Comparison of ENCODE assay signal across 12 cellular contexts in the genomic region with DNA sequence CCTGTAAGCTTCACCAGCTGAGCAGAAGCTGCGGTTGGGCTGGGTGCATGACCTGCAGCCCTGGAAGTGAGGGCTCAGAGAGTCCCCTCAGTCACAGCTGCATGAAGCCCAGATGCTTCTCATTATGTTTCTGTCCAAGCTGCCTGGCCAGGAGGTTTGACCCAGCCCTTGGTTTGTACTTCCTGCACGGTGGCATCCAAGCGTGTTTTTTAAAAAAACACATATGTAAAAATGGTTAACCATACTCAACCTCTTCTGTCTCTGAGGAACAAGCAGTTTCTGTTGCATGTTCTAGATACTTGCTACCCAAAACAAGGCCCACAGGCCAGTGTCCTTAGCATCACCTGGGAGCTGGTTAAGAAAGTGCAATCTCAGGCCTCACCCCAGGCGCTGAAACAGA.
A peak's percentile ranks its signal among the peaks of the same experiment; 100 is the strongest.
DNase-seq lines count a peak whose midpoint lies in the region; ATAC-seq, FAIRE-seq and TF ChIP-seq lines count a peak whose summit lies in the region.
"Had no signal": no experiment of that assay in that cellular context is flagged by ENCODE, and none has a peak within 500 bp of the region (broad histone marks: within the 10 kb centered on the region; RNA-seq: fewer than 3 reads in every experiment).

No MANE protein-coding gene starts in this region.

- no peak overlapping the region for H3K4me2 ChIP-seq in GM12878 (ENCODE audit: control insufficient read depth, insufficient read depth)

- H3K4me3 ChIP-seq in GM12878 (no peak overlapping the region), testis (no peak overlapping the region), uterus (no peak overlapping the region)
- H3K4me3 ChIP-seq: upper lobe of left lung had no signal

- no peak for TF ChIP-seq EP300 in GM12878 (IDR thresholded peaks at IDR 0.05; ENCODE audit: borderline replicate concordance in 1 of 2, control insufficient read depth in 1 of 2, low read depth in 2 of 2, low read length in 2 of 2)

- no TSS peak for BruUV-seq in GM12878 (replicated peaks; lab: Mats Ljungman, UMichigan)

- no peak overlapping the region for H2AFZ ChIP-seq in GM12878 (ENCODE audit: control insufficient read depth, low read depth, low read length)

- no peaks in the 10 kb centered on the region for H3K79me2 ChIP-seq in GM12878 (ENCODE audit: control insufficient read depth, insufficient read depth, low read length)

- H4K20me1 ChIP-seq in GM12878 (ENCODE audit: control insufficient read depth, insufficient read depth) = no peaks in the 10 kb centered on the region

- H3K27me3 ChIP-seq in GM12878 (replicated peaks in 1 of 2; ENCODE audit: control insufficient read depth in 2 of 2, insufficient read depth in 2 of 2, low read length in 1 of 2) = no peaks in the 10 kb centered on the region
- no peaks in the 10 kb centered on the region for H3K27me3 ChIP-seq in testis
- no peaks in the 10 kb centered on the region for H3K27me3 ChIP-seq in uterus
- H3K27me3 ChIP-seq: upper lobe of left lung had no signal

- H3K9me3 ChIP-seq in GM12878 (replicated peaks; ENCODE audit: control insufficient read depth, insufficient read depth, low read length) (no peaks in the 10 kb centered on the region; the same call in 2 of the 3 replicates), testis (no peaks in the 10 kb centered on the region), uterus (no peaks in the 10 kb centered on the region)
- H3K9me3 ChIP-seq: upper lobe of left lung had no signal

- H3K36me3 ChIP-seq in GM12878 (ENCODE audit: control insufficient read depth in 2 of 2, insufficient read depth in 2 of 2, low read length in 1 of 2) (no peaks in the 10 kb centered on the region), testis (ENCODE audit: low read depth, missing control alignments) (no peaks in the 10 kb centered on the region), uterus (no peaks in the 10 kb centered on the region)
- H3K36me3 ChIP-seq: upper lobe of left lung had no signal

- SMC1A ChIA-PET in GM12878 (lab: Charles Lee; ENCODE audit: uncharacterized antibody, unreplicated experiment) = no interaction called here

- TF ChIP-seq RAD21 in GM12878 (IDR thresholded peaks at IDR 0.05; ENCODE audit: insufficient read depth, low read depth, low read length) = no peak

- RAD21 ChIA-PET in GM12878 (lab: Charles Lee; ENCODE audit: unreplicated experiment) = no interaction called here

- 3% methylated on average over 4 of the region's 4 CpGs for WGBS in GM12878 (ENCODE audit: insufficient coverage, insufficient replicate concordance, low lambda C conversion rate, missing lambda C conversion rate)
- WGBS in testis, 2 donors = 68 to 78% methylated on average over 4 of the region's 4 CpGs

- no peak overlapping the region for H3K27ac ChIP-seq in GM12878 (ENCODE audit: control insufficient read depth, insufficient read depth)
- H3K27ac ChIP-seq in testis = no peak overlapping the region
- H3K27ac ChIP-seq in uterus = no peak overlapping the region
- H3K27ac ChIP-seq: upper lobe of left lung had no signal

- TF ChIP-seq CTCF in GM12878 (IDR thresholded peaks at IDR 0.05 in 2 of 3, conservative IDR thresholded peaks at IDR 0.05 in 1 of 3; ENCODE audit: control insufficient read depth in 2 of 3, extremely low read depth in 1 of 3, insufficient read depth in 1 of 3, low read depth in 3 of 3, low read length in 3 of 3) = no peak
- no peak for TF ChIP-seq CTCF in testis (IDR thresholded peaks at IDR 0.05)
- no peak for TF ChIP-seq CTCF in uterus (IDR thresholded peaks at IDR 0.05)

- FAIRE-seq in GM12878 (lab: Jason Lieb, UNC) = peak; percentile 41

- H3K4me1 ChIP-seq in GM12878 (ENCODE audit: control insufficient read depth, insufficient read depth, low read length) = no peaks in the 10 kb centered on the region
- no peaks in the 10 kb centered on the region for H3K4me1 ChIP-seq in testis
- no peaks in the 10 kb centered on the region for H3K4me1 ChIP-seq in uterus
- H3K4me1 ChIP-seq: upper lobe of left lung had no signal

- DNase-seq in GM12878 (ENCODE audit: low read depth, low spot score) = peak; percentile 27
- DNase-seq in KBM-7 = no peak
- no peak for DNase-seq in testis
- DNase-seq in uterus = no peak
- DNase-seq in stimulated activated CD8-positive, alpha-beta memory T cell treated with anti-CD3 and anti-CD28 coated beads, Interleukin-4, amount 100 ng/mL, for 48 hours = no peak
- DNase-seq: activated CD4-positive, alpha-beta T cell treated with anti-CD3 and anti-CD28 coated beads for 48 hours; C1 segment of cervical spinal cord; mammary epithelial cell; upper lobe of left lung had no signal

- TF ChIP-seq POLR2A in GM12878 (IDR thresholded peaks at IDR 0.05; ENCODE audit: low read depth, low read length) (no peak), testis (IDR thresholded peaks at IDR 0.05) (no peak), uterus (IDR thresholded peaks at IDR 0.05) (no peak)

- ATAC-seq in GM18499 (IDR thresholded peaks at IDR 0.05; ENCODE audit: insufficient read depth, unreplicated experiment) (peak; percentile 83), GM21423 (IDR thresholded peaks at IDR 0.05; ENCODE audit: unreplicated experiment) (peak; percentile 93), HG03064 (IDR thresholded peaks at IDR 0.05; ENCODE audit: low read depth, unreplicated experiment) (peak; percentile 86), GM12878 (peak; percentile 94)

- POLR2A ChIA-PET in GM12878 (lab: Charles Lee) = no interaction called here

- intact Hi-C loops in GM12878 (cut with micrococcal nuclease; ENCODE audit: unreplicated experiment) = no loop called here
- intact Hi-C loops in testis (cut with DNase I; ENCODE audit: low total_unique reads) = no loop called here
- intact Hi-C loops in uterus (cut with DNase I; ENCODE audit: low total_unique reads) = no loop called here

- CTCF ChIA-PET in GM12878 (lab: Yijun Ruan, JAX) = no interaction called here

- in situ Hi-C loops in GM12878 (cut with MboI) (loop anchor here (10.0 to 25.0 kb wide), 5 partner anchors 244 to 852 kb away; no protein-coding TSS in a partner anchor), KBM-7 (cut with MboI; ENCODE audit: low pct_unique_long_range_greater_than_20kb, low sequenced_read_pairs) (no loop called here)

- no peak overlapping the region for H3K9ac ChIP-seq in GM12878 (ENCODE audit: control insufficient read depth, insufficient read depth, low read length)

TF ChIP-seq in GM12878, 131 proteins besides CTCF, POLR2A, EP300 and RAD21 (continues in another document):
- TF ChIP-seq ZNF217 (IDR thresholded peaks at IDR 0.05) (no peak), PML (IDR thresholded peaks at IDR 0.05; ENCODE audit: low read length) (no peak), PAX5 (IDR thresholded peaks at IDR 0.05; ENCODE audit: borderline replicate concordance, low read depth, low read length) (peak; percentile 38; the same call in 1 of the 2 replicates), RUNX3 (IDR thresholded peaks at IDR 0.05; ENCODE audit: low read length) (peak; percentile 20; the same call in 1 of the 2 replicates), SMARCA5 (IDR thresholded peaks at IDR 0.05) (no peak)
- TF ChIP-seq, protein P1, sequence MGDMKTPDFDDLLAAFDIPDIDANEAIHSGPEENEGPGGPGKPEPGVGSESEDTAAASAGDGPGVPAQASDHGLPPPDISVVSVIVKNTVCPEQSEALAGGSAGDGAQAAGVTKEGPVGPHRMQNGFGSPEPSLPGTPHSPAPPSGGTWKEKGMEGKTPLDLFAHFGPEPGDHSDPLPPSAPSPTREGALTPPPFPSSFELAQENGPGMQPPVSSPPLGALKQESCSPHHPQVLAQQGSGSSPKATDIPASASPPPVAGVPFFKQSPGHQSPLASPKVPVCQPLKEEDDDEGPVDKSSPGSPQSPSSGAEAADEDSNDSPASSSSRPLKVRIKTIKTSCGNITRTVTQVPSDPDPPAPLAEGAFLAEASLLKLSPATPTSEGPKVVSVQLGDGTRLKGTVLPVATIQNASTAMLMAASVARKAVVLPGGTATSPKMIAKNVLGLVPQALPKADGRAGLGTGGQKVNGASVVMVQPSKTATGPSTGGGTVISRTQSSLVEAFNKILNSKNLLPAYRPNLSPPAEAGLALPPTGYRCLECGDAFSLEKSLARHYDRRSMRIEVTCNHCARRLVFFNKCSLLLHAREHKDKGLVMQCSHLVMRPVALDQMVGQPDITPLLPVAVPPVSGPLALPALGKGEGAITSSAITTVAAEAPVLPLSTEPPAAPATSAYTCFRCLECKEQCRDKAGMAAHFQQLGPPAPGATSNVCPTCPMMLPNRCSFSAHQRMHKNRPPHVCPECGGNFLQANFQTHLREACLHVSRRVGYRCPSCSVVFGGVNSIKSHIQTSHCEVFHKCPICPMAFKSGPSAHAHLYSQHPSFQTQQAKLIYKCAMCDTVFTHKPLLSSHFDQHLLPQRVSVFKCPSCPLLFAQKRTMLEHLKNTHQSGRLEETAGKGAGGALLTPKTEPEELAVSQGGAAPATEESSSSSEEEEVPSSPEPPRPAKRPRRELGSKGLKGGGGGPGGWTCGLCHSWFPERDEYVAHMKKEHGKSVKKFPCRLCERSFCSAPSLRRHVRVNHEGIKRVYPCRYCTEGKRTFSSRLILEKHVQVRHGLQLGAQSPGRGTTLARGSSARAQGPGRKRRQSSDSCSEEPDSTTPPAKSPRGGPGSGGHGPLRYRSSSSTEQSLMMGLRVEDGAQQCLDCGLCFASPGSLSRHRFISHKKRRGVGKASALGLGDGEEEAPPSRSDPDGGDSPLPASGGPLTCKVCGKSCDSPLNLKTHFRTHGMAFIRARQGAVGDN (IDR thresholded peaks at IDR 0.05) = no peak
- TF ChIP-seq, protein P2, sequence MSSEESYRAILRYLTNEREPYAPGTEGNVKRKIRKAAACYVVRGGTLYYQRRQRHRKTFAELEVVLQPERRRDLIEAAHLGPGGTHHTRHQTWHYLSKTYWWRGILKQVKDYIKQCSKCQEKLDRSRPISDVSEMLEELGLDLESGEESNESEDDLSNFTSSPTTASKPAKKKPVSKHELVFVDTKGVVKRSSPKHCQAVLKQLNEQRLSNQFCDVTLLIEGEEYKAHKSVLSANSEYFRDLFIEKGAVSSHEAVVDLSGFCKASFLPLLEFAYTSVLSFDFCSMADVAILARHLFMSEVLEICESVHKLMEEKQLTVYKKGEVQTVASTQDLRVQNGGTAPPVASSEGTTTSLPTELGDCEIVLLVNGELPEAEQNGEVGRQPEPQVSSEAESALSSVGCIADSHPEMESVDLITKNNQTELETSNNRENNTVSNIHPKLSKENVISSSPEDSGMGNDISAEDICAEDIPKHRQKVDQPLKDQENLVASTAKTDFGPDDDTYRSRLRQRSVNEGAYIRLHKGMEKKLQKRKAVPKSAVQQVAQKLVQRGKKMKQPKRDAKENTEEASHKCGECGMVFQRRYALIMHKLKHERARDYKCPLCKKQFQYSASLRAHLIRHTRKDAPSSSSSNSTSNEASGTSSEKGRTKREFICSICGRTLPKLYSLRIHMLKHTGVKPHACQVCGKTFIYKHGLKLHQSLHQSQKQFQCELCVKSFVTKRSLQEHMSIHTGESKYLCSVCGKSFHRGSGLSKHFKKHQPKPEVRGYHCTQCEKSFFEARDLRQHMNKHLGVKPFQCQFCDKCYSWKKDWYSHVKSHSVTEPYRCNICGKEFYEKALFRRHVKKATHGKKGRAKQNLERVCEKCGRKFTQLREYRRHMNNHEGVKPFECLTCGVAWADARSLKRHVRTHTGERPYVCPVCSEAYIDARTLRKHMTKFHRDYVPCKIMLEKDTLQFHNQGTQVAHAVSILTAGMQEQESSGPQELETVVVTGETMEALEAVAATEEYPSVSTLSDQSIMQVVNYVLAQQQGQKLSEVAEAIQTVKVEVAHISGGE (CRISPR knock-in tag; IDR thresholded peaks at IDR 0.05) = no peak
